In genomic region chr3:169760479-169760878, GRCh38 we compare ENCODE assay signal across 1 cellular context.
TF ChIP-seq lines count a peak whose summit lies in the region.

No MANE protein-coding gene starts in this region.

TF ChIP-seq in K562, 482 proteins besides CTCF, POLR2A, EP300 and RAD21 (continued from another document and continues in another):
- TF ChIP-seq, protein P1, sequence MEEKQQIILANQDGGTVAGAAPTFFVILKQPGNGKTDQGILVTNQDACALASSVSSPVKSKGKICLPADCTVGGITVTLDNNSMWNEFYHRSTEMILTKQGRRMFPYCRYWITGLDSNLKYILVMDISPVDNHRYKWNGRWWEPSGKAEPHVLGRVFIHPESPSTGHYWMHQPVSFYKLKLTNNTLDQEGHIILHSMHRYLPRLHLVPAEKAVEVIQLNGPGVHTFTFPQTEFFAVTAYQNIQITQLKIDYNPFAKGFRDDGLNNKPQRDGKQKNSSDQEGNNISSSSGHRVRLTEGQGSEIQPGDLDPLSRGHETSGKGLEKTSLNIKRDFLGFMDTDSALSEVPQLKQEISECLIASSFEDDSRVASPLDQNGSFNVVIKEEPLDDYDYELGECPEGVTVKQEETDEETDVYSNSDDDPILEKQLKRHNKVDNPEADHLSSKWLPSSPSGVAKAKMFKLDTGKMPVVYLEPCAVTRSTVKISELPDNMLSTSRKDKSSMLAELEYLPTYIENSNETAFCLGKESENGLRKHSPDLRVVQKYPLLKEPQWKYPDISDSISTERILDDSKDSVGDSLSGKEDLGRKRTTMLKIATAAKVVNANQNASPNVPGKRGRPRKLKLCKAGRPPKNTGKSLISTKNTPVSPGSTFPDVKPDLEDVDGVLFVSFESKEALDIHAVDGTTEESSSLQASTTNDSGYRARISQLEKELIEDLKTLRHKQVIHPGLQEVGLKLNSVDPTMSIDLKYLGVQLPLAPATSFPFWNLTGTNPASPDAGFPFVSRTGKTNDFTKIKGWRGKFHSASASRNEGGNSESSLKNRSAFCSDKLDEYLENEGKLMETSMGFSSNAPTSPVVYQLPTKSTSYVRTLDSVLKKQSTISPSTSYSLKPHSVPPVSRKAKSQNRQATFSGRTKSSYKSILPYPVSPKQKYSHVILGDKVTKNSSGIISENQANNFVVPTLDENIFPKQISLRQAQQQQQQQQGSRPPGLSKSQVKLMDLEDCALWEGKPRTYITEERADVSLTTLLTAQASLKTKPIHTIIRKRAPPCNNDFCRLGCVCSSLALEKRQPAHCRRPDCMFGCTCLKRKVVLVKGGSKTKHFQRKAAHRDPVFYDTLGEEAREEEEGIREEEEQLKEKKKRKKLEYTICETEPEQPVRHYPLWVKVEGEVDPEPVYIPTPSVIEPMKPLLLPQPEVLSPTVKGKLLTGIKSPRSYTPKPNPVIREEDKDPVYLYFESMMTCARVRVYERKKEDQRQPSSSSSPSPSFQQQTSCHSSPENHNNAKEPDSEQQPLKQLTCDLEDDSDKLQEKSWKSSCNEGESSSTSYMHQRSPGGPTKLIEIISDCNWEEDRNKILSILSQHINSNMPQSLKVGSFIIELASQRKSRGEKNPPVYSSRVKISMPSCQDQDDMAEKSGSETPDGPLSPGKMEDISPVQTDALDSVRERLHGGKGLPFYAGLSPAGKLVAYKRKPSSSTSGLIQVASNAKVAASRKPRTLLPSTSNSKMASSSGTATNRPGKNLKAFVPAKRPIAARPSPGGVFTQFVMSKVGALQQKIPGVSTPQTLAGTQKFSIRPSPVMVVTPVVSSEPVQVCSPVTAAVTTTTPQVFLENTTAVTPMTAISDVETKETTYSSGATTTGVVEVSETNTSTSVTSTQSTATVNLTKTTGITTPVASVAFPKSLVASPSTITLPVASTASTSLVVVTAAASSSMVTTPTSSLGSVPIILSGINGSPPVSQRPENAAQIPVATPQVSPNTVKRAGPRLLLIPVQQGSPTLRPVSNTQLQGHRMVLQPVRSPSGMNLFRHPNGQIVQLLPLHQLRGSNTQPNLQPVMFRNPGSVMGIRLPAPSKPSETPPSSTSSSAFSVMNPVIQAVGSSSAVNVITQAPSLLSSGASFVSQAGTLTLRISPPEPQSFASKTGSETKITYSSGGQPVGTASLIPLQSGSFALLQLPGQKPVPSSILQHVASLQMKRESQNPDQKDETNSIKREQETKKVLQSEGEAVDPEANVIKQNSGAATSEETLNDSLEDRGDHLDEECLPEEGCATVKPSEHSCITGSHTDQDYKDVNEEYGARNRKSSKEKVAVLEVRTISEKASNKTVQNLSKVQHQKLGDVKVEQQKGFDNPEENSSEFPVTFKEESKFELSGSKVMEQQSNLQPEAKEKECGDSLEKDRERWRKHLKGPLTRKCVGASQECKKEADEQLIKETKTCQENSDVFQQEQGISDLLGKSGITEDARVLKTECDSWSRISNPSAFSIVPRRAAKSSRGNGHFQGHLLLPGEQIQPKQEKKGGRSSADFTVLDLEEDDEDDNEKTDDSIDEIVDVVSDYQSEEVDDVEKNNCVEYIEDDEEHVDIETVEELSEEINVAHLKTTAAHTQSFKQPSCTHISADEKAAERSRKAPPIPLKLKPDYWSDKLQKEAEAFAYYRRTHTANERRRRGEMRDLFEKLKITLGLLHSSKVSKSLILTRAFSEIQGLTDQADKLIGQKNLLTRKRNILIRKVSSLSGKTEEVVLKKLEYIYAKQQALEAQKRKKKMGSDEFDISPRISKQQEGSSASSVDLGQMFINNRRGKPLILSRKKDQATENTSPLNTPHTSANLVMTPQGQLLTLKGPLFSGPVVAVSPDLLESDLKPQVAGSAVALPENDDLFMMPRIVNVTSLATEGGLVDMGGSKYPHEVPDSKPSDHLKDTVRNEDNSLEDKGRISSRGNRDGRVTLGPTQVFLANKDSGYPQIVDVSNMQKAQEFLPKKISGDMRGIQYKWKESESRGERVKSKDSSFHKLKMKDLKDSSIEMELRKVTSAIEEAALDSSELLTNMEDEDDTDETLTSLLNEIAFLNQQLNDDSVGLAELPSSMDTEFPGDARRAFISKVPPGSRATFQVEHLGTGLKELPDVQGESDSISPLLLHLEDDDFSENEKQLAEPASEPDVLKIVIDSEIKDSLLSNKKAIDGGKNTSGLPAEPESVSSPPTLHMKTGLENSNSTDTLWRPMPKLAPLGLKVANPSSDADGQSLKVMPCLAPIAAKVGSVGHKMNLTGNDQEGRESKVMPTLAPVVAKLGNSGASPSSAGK (IDR thresholded peaks at IDR 0.05): peak; percentile 87
- TF ChIP-seq NFE2 (IDR thresholded peaks at IDR 0.05; ENCODE audit: low read depth) (peak; percentile 48; the same call in 1 of the 2 replicates), C11orf30 (IDR thresholded peaks at IDR 0.05; ENCODE audit: low read depth) (0 out of 2 replicates have a peak, but pooled peaks have one; percentile 15), MYC (IDR thresholded peaks at IDR 0.05; ENCODE audit: low read depth, low read length) (peak; percentile 81), MYC (CRISPR knock-in tag; IDR thresholded peaks at IDR 0.05; ENCODE audit: borderline replicate concordance, low read depth) (no peak), SMARCE1 (IDR thresholded peaks at IDR 0.05) (peak; percentile 73), CXXC5 (CRISPR knock-in tag; IDR thresholded peaks at IDR 0.05) (peak; percentile 56), DMBX1 (CRISPR knock-in tag; IDR thresholded peaks at IDR 0.05; ENCODE audit: borderline replicate concordance) (peak; percentile 69; the same call in 1 of the 2 replicates), NR2C1 (IDR thresholded peaks at IDR 0.05) (no peak), NR2C1 (tag; IDR thresholded peaks at IDR 0.05) (0 out of 2 replicates have a peak, but pooled peaks have one; percentile 8), JUND (IDR thresholded peaks at IDR 0.05; ENCODE audit: borderline replicate concordance, low read depth, low read length) (peak; percentile 98), JUND (tag; IDR thresholded peaks at IDR 0.05; ENCODE audit: borderline replicate concordance, low read depth, low read length) (peak; percentile 95; the same call in 2 of the 3 replicates), STAT5A (IDR thresholded peaks at IDR 0.05; ENCODE audit: borderline replicate concordance, low read length) (peak; percentile 30; the same call in 1 of the 2 replicates), FOXJ2 (tag; IDR thresholded peaks at IDR 0.05) (peak; percentile 63; the same call in 1 of the 2 replicates), ZNF766 (CRISPR knock-in tag; conservative IDR thresholded peaks at IDR 0.05) (0 out of 2 replicates have a peak, but pooled peaks have one; percentile 42), TFE3 (CRISPR knock-in tag; IDR thresholded peaks at IDR 0.05) (peak; percentile 15; the same call in 1 of the 2 replicates), FOS (IDR thresholded peaks at IDR 0.05; ENCODE audit: extremely low read depth, insufficient read length) (peak; percentile 53), EP400 (IDR thresholded peaks at IDR 0.05) (peak; percentile 60), TBL1XR1 (IDR thresholded peaks at IDR 0.05; ENCODE audit: low read length in 2 of 2) (0 out of 4 replicates have a peak, but pooled peaks of 1 of the 2 experiments have one; percentile 42), ATF1 (CRISPR knock-in tag; IDR thresholded peaks at IDR 0.05) (no peak), ATF1 (tag; IDR thresholded peaks at IDR 0.05) (peak; percentile 35; the same call in 1 of the 2 replicates), CC2D1A (IDR thresholded peaks at IDR 0.05) (peak; percentile 82), BACH1 (tag; IDR thresholded peaks at IDR 0.05) (0 out of 2 replicates have a peak, but pooled peaks have one; percentile 48), HDAC2 (IDR thresholded peaks at IDR 0.05) (no peak), FOSL1 (tag; conservative IDR thresholded peaks at IDR 0.05) (peak; percentile 98), KLF1 (tag; IDR thresholded peaks at IDR 0.05) (no peak), RNF2 (IDR thresholded peaks at IDR 0.05) (peak; percentile 70), YY1 (IDR thresholded peaks at IDR 0.05; ENCODE audit: borderline replicate concordance in 1 of 3, control insufficient read depth in 1 of 3, extremely low read depth in 1 of 3, insufficient read depth in 3 of 3, insufficient read length in 1 of 3, insufficient replicate concordance in 2 of 3, low read depth in 1 of 3, low read length in 2 of 3) (peak in 1 of 3 experiments; percentile 27), DPF2 (IDR thresholded peaks at IDR 0.05) (peak; percentile 77), EHMT2 (IDR thresholded peaks at IDR 0.05) (peak; percentile 96), E2F8 (IDR thresholded peaks at IDR 0.05; ENCODE audit: low read depth, partially characterized antibody) (no peak), CBFA2T3 (IDR thresholded peaks at IDR 0.05) (0 out of 2 replicates have a peak, but pooled peaks have one; percentile 27), RCOR1 (IDR thresholded peaks at IDR 0.05; ENCODE audit: borderline replicate concordance in 1 of 2, low read depth in 2 of 2, low read length in 2 of 2) (peak in 1 of 2 experiments; percentile 62; a peak in 2 of 4 replicates)
- TF ChIP-seq, protein P2, sequence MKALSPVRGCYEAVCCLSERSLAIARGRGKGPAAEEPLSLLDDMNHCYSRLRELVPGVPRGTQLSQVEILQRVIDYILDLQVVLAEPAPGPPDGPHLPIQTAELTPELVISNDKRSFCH (CRISPR knock-in tag; IDR thresholded peaks at IDR 0.05): no peak
- TF ChIP-seq, protein P2 (tag; IDR thresholded peaks at IDR 0.05): no peak
- TF ChIP-seq, protein P3, sequence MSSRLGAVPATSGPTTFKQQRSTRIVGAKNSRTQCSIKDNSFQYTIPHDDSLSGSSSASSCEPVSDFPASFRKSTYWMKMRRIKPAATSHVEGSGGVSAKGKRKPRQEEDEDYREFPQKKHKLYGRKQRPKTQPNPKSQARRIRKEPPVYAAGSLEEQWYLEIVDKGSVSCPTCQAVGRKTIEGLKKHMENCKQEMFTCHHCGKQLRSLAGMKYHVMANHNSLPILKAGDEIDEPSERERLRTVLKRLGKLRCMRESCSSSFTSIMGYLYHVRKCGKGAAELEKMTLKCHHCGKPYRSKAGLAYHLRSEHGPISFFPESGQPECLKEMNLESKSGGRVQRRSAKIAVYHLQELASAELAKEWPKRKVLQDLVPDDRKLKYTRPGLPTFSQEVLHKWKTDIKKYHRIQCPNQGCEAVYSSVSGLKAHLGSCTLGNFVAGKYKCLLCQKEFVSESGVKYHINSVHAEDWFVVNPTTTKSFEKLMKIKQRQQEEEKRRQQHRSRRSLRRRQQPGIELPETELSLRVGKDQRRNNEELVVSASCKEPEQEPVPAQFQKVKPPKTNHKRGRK (tag; IDR thresholded peaks at IDR 0.05): no peak
- TF ChIP-seq, protein P4, sequence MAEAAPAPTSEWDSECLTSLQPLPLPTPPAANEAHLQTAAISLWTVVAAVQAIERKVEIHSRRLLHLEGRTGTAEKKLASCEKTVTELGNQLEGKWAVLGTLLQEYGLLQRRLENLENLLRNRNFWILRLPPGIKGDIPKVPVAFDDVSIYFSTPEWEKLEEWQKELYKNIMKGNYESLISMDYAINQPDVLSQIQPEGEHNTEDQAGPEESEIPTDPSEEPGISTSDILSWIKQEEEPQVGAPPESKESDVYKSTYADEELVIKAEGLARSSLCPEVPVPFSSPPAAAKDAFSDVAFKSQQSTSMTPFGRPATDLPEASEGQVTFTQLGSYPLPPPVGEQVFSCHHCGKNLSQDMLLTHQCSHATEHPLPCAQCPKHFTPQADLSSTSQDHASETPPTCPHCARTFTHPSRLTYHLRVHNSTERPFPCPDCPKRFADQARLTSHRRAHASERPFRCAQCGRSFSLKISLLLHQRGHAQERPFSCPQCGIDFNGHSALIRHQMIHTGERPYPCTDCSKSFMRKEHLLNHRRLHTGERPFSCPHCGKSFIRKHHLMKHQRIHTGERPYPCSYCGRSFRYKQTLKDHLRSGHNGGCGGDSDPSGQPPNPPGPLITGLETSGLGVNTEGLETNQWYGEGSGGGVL (CRISPR knock-in tag; IDR thresholded peaks at IDR 0.05): no peak
